Comparison of ENCODE assay signal across 9 cellular contexts in the genomic region with DNA sequence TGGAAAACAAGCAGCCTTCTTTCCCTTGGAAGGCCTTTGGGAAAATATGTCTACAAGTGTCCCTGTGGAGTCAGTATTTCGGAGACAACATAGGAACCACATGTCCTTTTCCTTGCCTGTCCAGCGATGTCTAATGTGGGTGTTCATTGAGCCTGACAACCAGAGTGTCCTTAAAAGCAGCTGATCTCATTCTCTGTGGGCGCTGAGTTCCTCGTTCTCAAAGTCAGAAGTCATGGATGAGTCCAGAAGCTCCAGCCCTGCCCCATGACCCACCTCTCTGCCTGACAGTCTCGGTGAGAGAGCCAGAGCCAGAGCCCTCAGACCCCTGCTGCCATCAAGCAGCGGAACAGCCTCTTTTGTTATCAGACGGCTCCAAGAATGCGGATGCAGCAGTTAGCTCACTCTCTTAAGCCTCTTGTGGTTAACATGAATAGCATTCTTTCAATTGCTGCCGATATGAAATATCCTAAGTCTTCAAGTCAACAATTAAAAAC.
A peak's percentile ranks its signal among the peaks of the same experiment; 100 is the strongest.
DNase-seq lines count a peak whose midpoint lies in the region; ATAC-seq, FAIRE-seq and TF ChIP-seq lines count a peak whose summit lies in the region.
"Had no signal": no experiment of that assay in that cellular context is flagged by ENCODE, and none has a peak within 500 bp of the region (broad histone marks: within the 10 kb centered on the region; RNA-seq: fewer than 3 reads in every experiment).

No MANE protein-coding gene starts in this region.

- H3K9me1 ChIP-seq in endothelial cell of umbilical vein (replicated peaks; ENCODE audit: control insufficient read depth, extremely low read depth, insufficient read depth, low read length): no peaks in the 10 kb centered on the region

- peak overlapping the region; percentile 49 for H3K4me2 ChIP-seq in endothelial cell of umbilical vein (ENCODE audit: insufficient read depth, low read length)

- dilution Hi-C loops in endothelial cell of umbilical vein (cut with MboI; ENCODE audit: extremely low pct_ligation_motif_present, low sequenced_read_pairs): no loop called here

- H3K27ac ChIP-seq in endothelial cell of umbilical vein (ENCODE audit: insufficient read depth, low read depth, low read length): peak overlapping the region; percentile 23

- intact Hi-C loops in Caco-2 (cut with micrococcal nuclease; ENCODE audit: unreplicated experiment) (loop anchor here (1.0 to 10.0 kb wide), 6 partner anchors 28 to 327 kb away; a partner anchor contains a TSS), endothelial cell of umbilical vein (cut with micrococcal nuclease) (loop anchor here (1.0 to 2.0 kb wide), 2 partner anchors 14 to 32 kb away; no protein-coding TSS in a partner anchor)

- peak overlapping the region; percentile 30 for H2AFZ ChIP-seq in endothelial cell of umbilical vein (ENCODE audit: low read depth, low read length)

- peak overlapping the region; percentile 25 for H3K4me3 Mint-ChIP-seq in Caco-2 (ENCODE audit: unreplicated experiment)
- no peak overlapping the region for H3K4me3 Mint-ChIP-seq in activated naive CD4-positive, alpha-beta T cell treated with anti-CD3 and anti-CD28 coated beads, Interleukin-2, amount 10 ng/mL, durations not matched to agents 7 days and 5 days
- H3K4me3 Mint-ChIP-seq in activated CD8-positive, alpha-beta T cell treated with anti-CD3 and anti-CD28 coated beads, Interleukin-2, amount 10 ng/mL, durations not matched to agents 7 days and 5 days: no peak overlapping the region

- peak; percentile 74 for FAIRE-seq in endothelial cell of umbilical vein (lab: Jason Lieb, UNC)

- H3K79me2 ChIP-seq in endothelial cell of umbilical vein (ENCODE audit: control insufficient read depth, insufficient read depth, low read length): no peaks in the 10 kb centered on the region

- CTCF ChIA-PET in Caco-2 (lab: Charles Lee) (interaction anchor here (0.5 to 0.9 kb wide), 2 partner anchors 310 to 368 kb away, joined by 3 to 4 read pairs; no protein-coding TSS in a partner anchor), endothelial cell of umbilical vein (lab: Charles Lee) (interaction anchor here (0.7 to 1.1 kb wide), 5 partner anchors 11 to 392 kb away, joined by 3 to 6 read pairs (median 3); no protein-coding TSS in a partner anchor)
- CTCF ChIA-PET in activated naive CD4-positive, alpha-beta T cell treated with anti-CD3 and anti-CD28 coated beads, Interleukin-2, amount 10 ng/mL, durations not matched to agents 7 days and 5 days (lab: Charles Lee): no interaction called here
- CTCF ChIA-PET in activated CD8-positive, alpha-beta T cell treated with anti-CD3 and anti-CD28 coated beads, Interleukin-2, amount 10 ng/mL, durations not matched to agents 7 days and 5 days (lab: Charles Lee): no interaction called here

- H3K9me3 ChIP-seq in Caco-2 (no peaks in the 10 kb centered on the region), endothelial cell of umbilical vein (replicated peaks; ENCODE audit: control insufficient read depth, insufficient read depth, low read length) (no peaks in the 10 kb centered on the region)

- peak; percentile 72 to 82 for DNase-seq in Caco-2
- peak; percentile 41 for DNase-seq in NCI-H2107 treated with DMSO at 0.1 percent for 48 hours (lab: John Stamatoyannopoulos, UW; ENCODE audit: unreplicated experiment)
- peak; percentile 69 for DNase-seq in endothelial cell of umbilical vein (ENCODE audit: low read depth, low spot score)
- DNase-seq in myocyte (ENCODE audit: low read depth): peak; percentile 94
- DNase-seq in NCI-H187 treated with DMSO at 0.1 percent for 48 hours (lab: John Stamatoyannopoulos, UW): no peak
- no peak for DNase-seq in activated naive CD4-positive, alpha-beta T cell treated with anti-CD3 and anti-CD28 coated beads, Interleukin-2, amount 50 U/mL, for 16 hours
- no peak for DNase-seq in activated naive CD4-positive, alpha-beta T cell treated with anti-CD3 and anti-CD28 coated beads, Interleukin-2, amount 10 ng/mL, durations not matched to agents 7 days and 5 days
- no peak for DNase-seq in activated CD8-positive, alpha-beta T cell treated with anti-CD3 and anti-CD28 coated beads, Interleukin-2, amount 10 ng/mL, durations not matched to agents 7 days and 5 days
- DNase-seq: hippocampal formation had no signal

- ATAC-seq in activated CD8-positive, alpha-beta T cell treated with anti-CD3 and anti-CD28 coated beads, Interleukin-2, amount 10 ng/mL, durations not matched to agents 7 days and 5 days: no peak

- peaks cover 8% of the 10 kb centered on the region for H3K4me1 Mint-ChIP-seq in Caco-2 (ENCODE audit: low read depth, unreplicated experiment)
- no peaks in the 10 kb centered on the region for H3K4me1 Mint-ChIP-seq in activated naive CD4-positive, alpha-beta T cell treated with anti-CD3 and anti-CD28 coated beads, Interleukin-2, amount 10 ng/mL, durations not matched to agents 7 days and 5 days
- H3K4me1 Mint-ChIP-seq in activated CD8-positive, alpha-beta T cell treated with anti-CD3 and anti-CD28 coated beads, Interleukin-2, amount 10 ng/mL, durations not matched to agents 7 days and 5 days (ENCODE audit: low read depth): no peaks in the 10 kb centered on the region

- H3K36me3 ChIP-seq in Caco-2 (ENCODE audit: control insufficient read depth, insufficient read depth, low read length) (no peaks in the 10 kb centered on the region), endothelial cell of umbilical vein (ENCODE audit: control insufficient read depth in 2 of 2, extremely low read depth in 1 of 2, insufficient read depth in 2 of 2, low read length in 2 of 2) (no peaks in the 10 kb centered on the region)

- H3K27me3 ChIP-seq in Caco-2 (replicated peaks; ENCODE audit: control insufficient read depth, insufficient read depth, low read length) (no peaks in the 10 kb centered on the region), endothelial cell of umbilical vein (ENCODE audit: control insufficient read depth in 2 of 2, insufficient read depth in 2 of 2, low read length in 2 of 2) (no peaks in the 10 kb centered on the region)

- POLR2A ChIA-PET in Caco-2 (lab: Charles Lee): no interaction called here
- POLR2A ChIA-PET in endothelial cell of umbilical vein (lab: Charles Lee): no interaction called here
- POLR2A ChIA-PET in activated CD8-positive, alpha-beta T cell treated with anti-CD3 and anti-CD28 coated beads, Interleukin-2, amount 10 ng/mL, durations not matched to agents 7 days and 5 days (lab: Charles Lee): no interaction called here

- H3K9ac ChIP-seq in endothelial cell of umbilical vein (replicated peaks; ENCODE audit: extremely low read depth, insufficient read depth, low read length): peak overlapping the region; percentile 57

- peaks cover 12% of the 10 kb centered on the region for H3K9me3 Mint-ChIP-seq in Caco-2 (ENCODE audit: unreplicated experiment)
- H3K9me3 Mint-ChIP-seq in activated naive CD4-positive, alpha-beta T cell treated with anti-CD3 and anti-CD28 coated beads, Interleukin-2, amount 10 ng/mL, durations not matched to agents 7 days and 5 days: peaks cover 2% of the 10 kb centered on the region
- H3K9me3 Mint-ChIP-seq in activated CD8-positive, alpha-beta T cell treated with anti-CD3 and anti-CD28 coated beads, Interleukin-2, amount 10 ng/mL, durations not matched to agents 7 days and 5 days (ENCODE audit: insufficient read depth): no peaks in the 10 kb centered on the region

- TF ChIP-seq CTCF in Caco-2 (IDR thresholded peaks at IDR 0.05; ENCODE audit: insufficient read depth in 1 of 2, low read depth in 1 of 2, low read length in 1 of 2, severe bottlenecking in 1 of 2, unreplicated experiment in 1 of 2) (peak in 1 of 2 experiments; percentile 29), endothelial cell of umbilical vein (IDR thresholded peaks at IDR 0.05; ENCODE audit: extremely low read depth in 1 of 2, insufficient read depth in 1 of 2, low read depth in 1 of 2, low read length in 2 of 2) (peak in 1 of 2 donors; percentile 33)

- no TSS peak for BruUV-seq in Caco-2 (replicated peaks; lab: Mats Ljungman, UMichigan)
- BruUV-seq in endothelial cell of umbilical vein (replicated peaks; lab: Mats Ljungman, UMichigan): no TSS peak

- no peaks in the 10 kb centered on the region for H4K20me1 ChIP-seq in endothelial cell of umbilical vein (replicated peaks; ENCODE audit: control insufficient read depth, extremely low read depth, insufficient read depth, low read length)

- TF ChIP-seq POLR2A in endothelial cell of umbilical vein (IDR thresholded peaks at IDR 0.05; ENCODE audit: low read depth, low read length): peak; percentile 23

- no peaks in the 10 kb centered on the region for H3K36me3 Mint-ChIP-seq in Caco-2 (ENCODE audit: insufficient read depth, unreplicated experiment)
- H3K36me3 Mint-ChIP-seq in activated naive CD4-positive, alpha-beta T cell treated with anti-CD3 and anti-CD28 coated beads, Interleukin-2, amount 10 ng/mL, durations not matched to agents 7 days and 5 days: no peaks in the 10 kb centered on the region
- H3K36me3 Mint-ChIP-seq in activated CD8-positive, alpha-beta T cell treated with anti-CD3 and anti-CD28 coated beads, Interleukin-2, amount 10 ng/mL, durations not matched to agents 7 days and 5 days (ENCODE audit: low read depth): no peaks in the 10 kb centered on the region

- no peaks in the 10 kb centered on the region for H3K27me3 Mint-ChIP-seq in Caco-2 (ENCODE audit: insufficient read depth, unreplicated experiment)
- H3K27me3 Mint-ChIP-seq in activated naive CD4-positive, alpha-beta T cell treated with anti-CD3 and anti-CD28 coated beads, Interleukin-2, amount 10 ng/mL, durations not matched to agents 7 days and 5 days: no peaks in the 10 kb centered on the region
- H3K27me3 Mint-ChIP-seq in activated CD8-positive, alpha-beta T cell treated with anti-CD3 and anti-CD28 coated beads, Interleukin-2, amount 10 ng/mL, durations not matched to agents 7 days and 5 days (ENCODE audit: low read depth): no peaks in the 10 kb centered on the region

- peaks cover 12% of the 10 kb centered on the region for H3K4me1 ChIP-seq in Caco-2
- H3K4me1 ChIP-seq in endothelial cell of umbilical vein (ENCODE audit: control insufficient read depth, extremely low read depth, insufficient read depth, low read length): peaks cover 7% of the 10 kb centered on the region

- H3K27ac Mint-ChIP-seq in Caco-2 (ENCODE audit: unreplicated experiment): peak overlapping the region; percentile 79
- H3K27ac Mint-ChIP-seq in activated naive CD4-positive, alpha-beta T cell treated with anti-CD3 and anti-CD28 coated beads, Interleukin-2, amount 10 ng/mL, durations not matched to agents 7 days and 5 days: no peak overlapping the region
- no peak overlapping the region for H3K27ac Mint-ChIP-seq in activated CD8-positive, alpha-beta T cell treated with anti-CD3 and anti-CD28 coated beads, Interleukin-2, amount 10 ng/mL, durations not matched to agents 7 days and 5 days

- no peak overlapping the region for H3K4me3 ChIP-seq in Caco-2 (ENCODE audit: low read depth, low read length)
- H3K4me3 ChIP-seq in endothelial cell of umbilical vein (replicated peaks in 1 of 3; ENCODE audit: insufficient read depth in 1 of 3, low read depth in 1 of 3, low read length in 3 of 3): no peak overlapping the region

TF ChIP-seq in endothelial cell of umbilical vein, 7 proteins besides CTCF, POLR2A, EP300 and RAD21 (continues in another document):
- TF ChIP-seq FOS (IDR thresholded peaks at IDR 0.05; ENCODE audit: borderline replicate concordance, insufficient read depth, low read length): no peak
- TF ChIP-seq POLR2AphosphoS5 (IDR thresholded peaks at IDR 0.05; ENCODE audit: insufficient read depth, low read depth, low read length): peak; percentile 33
- no peak for TF ChIP-seq JUN (IDR thresholded peaks at IDR 0.05; ENCODE audit: borderline replicate concordance, insufficient read depth, insufficient read length, low read depth)

Comparison
In these comparisons a context has a peak if more than half of its experiments do, and no peak if none do; other contexts are left out.
1. DNase-seq: peak in Caco-2 (2 of 2), NCI-H2107 treated with DMSO at 0.1 percent for 48 hours (single experiment), endothelial cell of umbilical vein (single experiment) and myocyte (single experiment); none in NCI-H187 treated with DMSO at 0.1 percent for 48 hours (single experiment), activated naive CD4-positive, alpha-beta T cell treated with anti-CD3 and anti-CD28 coated beads, Interleukin-2, amount 50 U/mL, for 16 hours (single experiment), activated naive CD4-positive, alpha-beta T cell treated with anti-CD3 and anti-CD28 coated beads, Interleukin-2, amount 10 ng/mL, durations not matched to agents 7 days and 5 days (single experiment) and activated CD8-positive, alpha-beta T cell treated with anti-CD3 and anti-CD28 coated beads, Interleukin-2, amount 10 ng/mL, durations not matched to agents 7 days and 5 days (single experiment).
2. CTCF ChIA-PET loops: an anchor here in Caco-2 (0.5 to 0.9 kb wide) and endothelial cell of umbilical vein (0.7 to 1.1 kb wide); none called in activated naive CD4-positive, alpha-beta T cell treated with anti-CD3 and anti-CD28 coated beads, Interleukin-2, amount 10 ng/mL, durations not matched to agents 7 days and 5 days and activated CD8-positive, alpha-beta T cell treated with anti-CD3 and anti-CD28 coated beads, Interleukin-2, amount 10 ng/mL, durations not matched to agents 7 days and 5 days.